Comparison of ENCODE assay signal across 8 cellular contexts in the genomic region with DNA sequence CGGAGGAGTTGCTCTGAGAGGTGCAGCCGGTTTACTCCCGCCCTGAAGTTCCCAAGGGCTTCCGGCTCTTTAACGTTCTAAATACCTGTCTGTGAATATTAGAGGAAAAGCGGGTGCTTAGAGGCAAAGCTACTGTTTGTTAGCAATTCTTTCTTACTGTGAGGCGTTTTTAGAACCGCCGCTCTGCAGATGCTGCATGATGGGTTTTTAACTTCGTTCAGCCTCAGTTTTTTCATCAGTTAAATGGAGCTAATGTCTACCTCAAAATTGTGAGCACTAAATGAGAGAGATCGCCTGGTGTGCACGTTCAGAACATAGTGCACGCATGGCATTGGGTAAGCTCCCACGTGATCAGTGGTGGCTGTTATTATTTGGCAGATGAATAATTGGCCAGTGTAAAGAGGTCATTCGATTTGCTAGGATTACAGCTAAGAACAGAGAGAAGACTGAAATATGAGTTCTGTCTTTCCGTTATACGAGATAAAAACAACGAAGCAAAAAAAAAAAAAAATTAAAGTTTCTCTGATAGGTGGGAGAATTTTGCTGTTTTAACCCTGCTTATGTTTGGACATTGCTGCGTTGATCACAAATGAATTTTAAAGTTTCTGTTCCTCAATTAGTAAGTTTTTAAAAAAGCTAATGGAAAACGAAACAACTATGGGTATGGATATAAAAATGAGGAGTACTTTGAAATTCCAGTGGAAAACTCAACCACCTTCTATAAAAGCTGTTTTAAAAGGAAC. TPM values are rescaled to one million over a fixed set of nuclear protein-coding genes. Genes with fewer than 3 reads are reported as not detected.
DNase-seq lines count a peak whose midpoint lies in the region; ATAC-seq, FAIRE-seq and TF ChIP-seq lines count a peak whose summit lies in the region.

No MANE protein-coding gene starts in this region.

- TF ChIP-seq CTCF in OCI-LY3 (IDR thresholded peaks at IDR 0.05; ENCODE audit: low read depth, low read length): no peak

- FAIRE-seq in HTR-8/SVneo (lab: Jason Lieb, UNC): peak; percentile 23

- H3K9ac ChIP-seq in OCI-LY3 (ENCODE audit: low read length): peak overlapping the region; percentile 95

- H3K4me1 ChIP-seq in OCI-LY3 (ENCODE audit: low read length): peaks cover 7% of the 10 kb centered on the region; the same call in 1 of the 2 replicates

- peak; percentile 57 for ATAC-seq in GM21526 (IDR thresholded peaks at IDR 0.05; ENCODE audit: low FRiP score, unreplicated experiment)

- H3K4me2 ChIP-seq in OCI-LY3 (ENCODE audit: low read length): peak overlapping the region; percentile 65

- H2AFZ ChIP-seq in OCI-LY3 (ENCODE audit: low read depth, low read length): peak overlapping the region; percentile 93

- no peaks in the 10 kb centered on the region for H4K20me1 ChIP-seq in OCI-LY3 (ENCODE audit: insufficient read depth, low read length)

- no peaks in the 10 kb centered on the region for H3K27me3 ChIP-seq in OCI-LY3 (ENCODE audit: low read depth, low read length)

- peaks cover 12% of the 10 kb centered on the region for H3K79me2 ChIP-seq in OCI-LY3 (ENCODE audit: low read length)

- H3K36me3 ChIP-seq in OCI-LY3 (replicated peaks; ENCODE audit: low read depth, low read length): peaks cover 10% of the 10 kb centered on the region

- intact Hi-C loops in posterior vena cava (cut with DNase I): no loop called here

- H3K9me3 ChIP-seq in OCI-LY3 (ENCODE audit: insufficient read depth, low read length): no peaks in the 10 kb centered on the region

- H3K27ac ChIP-seq in OCI-LY3 (ENCODE audit: low read length): peak overlapping the region; percentile 99

- peak overlapping the region; percentile 97 for H3K4me3 ChIP-seq in OCI-LY3 (ENCODE audit: low read length)

- peak; percentile 94 for DNase-seq in DMS79 treated with DMSO at 0.1 percent for 48 hours (lab: John Stamatoyannopoulos, UW)
- peak; percentile 28 for DNase-seq in HTR-8/SVneo (ENCODE audit: insufficient read length, low spot score)
- DNase-seq in activated T-helper 9 cell treated with anti-CD3 and anti-CD28 coated beads, Interleukin-2, amount 50 U/mL, for 16 hours (ENCODE audit: low read depth): peak; percentile 38
- peak; percentile 54 for DNase-seq in germinal center (ENCODE audit: low spot score)
- peak; percentile 80 for DNase-seq in posterior vena cava (ENCODE audit: low spot score)
- no peak for DNase-seq in islet precursor cell

RNA-seq across cellular contexts. Expression of gene TFB1M, which starts 0.7 kb away (rescaled TPM):
- total RNA-seq in posterior vena cava: 10 to 100 TPM; 18.6 to 19.2 TPM

RNA-seq across cellular contexts. Expression of gene CLDN20, which starts 51.1 kb away (rescaled TPM):
- total RNA-seq in posterior vena cava: not detected
